In genomic region chr12:61023231-61023630, GRCh38 we compare ENCODE assay signal across 36 cellular contexts.
"Had no signal": no experiment of that assay in that cellular context is flagged by ENCODE, and none has a peak within 500 bp of the region (broad histone marks: within the 10 kb centered on the region; RNA-seq: fewer than 3 reads in every experiment).

No MANE protein-coding gene starts in this region.

- H3K4me3 ChIP-seq: Peyer's patch had no signal

- H3K4me2 ChIP-seq: KMS-11 had no signal

- H3K9ac ChIP-seq: KMS-11 had no signal

- ATAC-seq: activated naive CD8-positive, alpha-beta T cell treated with anti-CD3 and anti-CD28 coated beads, Interleukin-2, amount 50 U/mL, for 24 hours; activated T-cell treated with anti-CD3 and anti-CD28 coated beads, Interleukin-2, amount 50 U/mL, for 4 hours; PC-3 had no signal

- H3K27ac ChIP-seq: KMS-11, Peyer's patch, VCaP had no signal

- H3K36me3 Mint-ChIP-seq: activated CD4-positive, alpha-beta memory T cell treated with anti-CD3 and anti-CD28 coated beads for 36 hours; activated naive CD4-positive, alpha-beta T cell treated with anti-CD3 and anti-CD28 coated beads, Interleukin-2, amount 10 ng/mL, durations not matched to agents 7 days and 5 days; activated naive CD8-positive, alpha-beta T cell; brain had no signal

- H3K4me1 ChIP-seq: Peyer's patch had no signal

- FAIRE-seq: bronchial epithelial cell had no signal

- H3K27me3 ChIP-seq: Peyer's patch had no signal

- DNase-seq: activated B cell treated with CpG ODN at 0.5 μM for 24 hours; activated CD4-positive, alpha-beta memory T cell treated with anti-CD3 and anti-CD28 coated beads for 36 hours; activated CD4-positive, alpha-beta T cell treated with anti-CD3 and anti-CD28 coated beads for 4 hours; activated CD4-positive, alpha-beta T cell treated with anti-CD3 and anti-CD28 coated beads, Interleukin-2, amount 50 U/mL, for 1 hour; activated CD4-positive, CD25-positive, alpha-beta regulatory T cell treated with anti-CD3 and anti-CD28 coated beads, Interleukin-2, amount 50 U/mL, for 72 hours; activated CD8-positive, alpha-beta memory T cell treated with anti-CD3 and anti-CD28 coated beads, Interleukin-2, amount 50 U/mL, for 4 hours; activated gamma-delta T cell treated with Interleukin-2 at 50 U/mL for 16 hours; activated naive CD4-positive, alpha-beta T cell treated with anti-CD3 and anti-CD28 coated beads, Interleukin-2, amount 10 ng/mL, durations not matched to agents 7 days and 5 days; activated naive CD8-positive, alpha-beta T cell treated with anti-CD3 and anti-CD28 coated beads, Interleukin-2, amount 50 U/mL, for 24 hours; activated T-cell treated with anti-CD3 and anti-CD28 coated beads for 4 hours; activated T-cell treated with anti-CD3 and anti-CD28 coated beads, Interleukin-2, amount 50 U/mL, for 4 hours; anterior cingulate cortex; MM.1S; MV-4-11; NCI-H1092; NCI-H1436 treated with DMSO at 0.1 percent for 48 hours; NCI-H1694 treated with DMSO at 0.1 percent for 48 hours; NCI-H2029; NCI-H2171; NCI-H510A; NCI-H526; NCI-H748 treated with DMSO at 0.1 percent for 48 hours; NK-92 treated with Interleukin-12 subunit alpha and Interleukin-12 subunit beta, amount 100 ng/mL, for 24 hours; PC-3; RPMI8226; SW 1271; T-helper 1 cell; T-helper 2 cell; T-helper 9 cell had no signal

- H3K27ac Mint-ChIP-seq: activated B cell treated with CpG ODN at 0.5 μM for 24 hours; activated CD4-positive, alpha-beta memory T cell treated with anti-CD3 and anti-CD28 coated beads for 36 hours; activated naive CD4-positive, alpha-beta T cell treated with anti-CD3 and anti-CD28 coated beads, Interleukin-2, amount 10 ng/mL, durations not matched to agents 7 days and 5 days; activated naive CD8-positive, alpha-beta T cell; activated naive CD8-positive, alpha-beta T cell treated with anti-CD3 and anti-CD28 coated beads, Interleukin-2, amount 50 U/mL, for 24 hours; activated T-helper 1 cell treated with anti-CD3 and anti-CD28 coated beads, Interleukin-12 subunit alpha, Interleukin-12 subunit beta, Interleukin-2, Interleukin-4 antibody, amounts not matched to agents 30 ng/mL and 10 ng/mL and 1 ng/mL, durations not matched to agents 14 hours and 24 hours and 36 hours; brain had no signal

- H3K4me3 Mint-ChIP-seq: activated B cell treated with CpG ODN at 0.5 μM for 24 hours; activated CD4-positive, alpha-beta memory T cell treated with anti-CD3 and anti-CD28 coated beads for 36 hours; activated naive CD4-positive, alpha-beta T cell treated with anti-CD3 and anti-CD28 coated beads, Interleukin-2, amount 10 ng/mL, durations not matched to agents 7 days and 5 days; activated naive CD8-positive, alpha-beta T cell; activated naive CD8-positive, alpha-beta T cell treated with anti-CD3 and anti-CD28 coated beads, Interleukin-2, amount 50 U/mL, for 24 hours; activated T-cell treated with anti-CD3 and anti-CD28 coated beads, Interleukin-2, amount 50 U/mL, for 4 hours; activated T-helper 1 cell treated with anti-CD3 and anti-CD28 coated beads, Interleukin-12 subunit alpha, Interleukin-12 subunit beta, Interleukin-2, Interleukin-4 antibody, amounts not matched to agents 30 ng/mL and 10 ng/mL and 1 ng/mL, durations not matched to agents 14 hours and 24 hours and 36 hours; brain had no signal

- H3K27me3 Mint-ChIP-seq: activated B cell treated with CpG ODN at 0.5 μM for 24 hours; activated CD4-positive, alpha-beta memory T cell treated with anti-CD3 and anti-CD28 coated beads for 36 hours; activated naive CD4-positive, alpha-beta T cell treated with anti-CD3 and anti-CD28 coated beads, Interleukin-2, amount 10 ng/mL, durations not matched to agents 7 days and 5 days; activated naive CD8-positive, alpha-beta T cell; activated naive CD8-positive, alpha-beta T cell treated with anti-CD3 and anti-CD28 coated beads, Interleukin-2, amount 50 U/mL, for 24 hours had no signal

- H3K4me1 Mint-ChIP-seq: activated B cell treated with CpG ODN at 0.5 μM for 24 hours; activated naive CD4-positive, alpha-beta T cell treated with anti-CD3 and anti-CD28 coated beads, Interleukin-2, amount 10 ng/mL, durations not matched to agents 7 days and 5 days; activated naive CD8-positive, alpha-beta T cell treated with anti-CD3 and anti-CD28 coated beads, Interleukin-2, amount 50 U/mL, for 24 hours; brain had no signal

- H3K36me3 ChIP-seq: Peyer's patch had no signal
